ENCODE assay signal across 9 cellular contexts in the genomic region with DNA sequence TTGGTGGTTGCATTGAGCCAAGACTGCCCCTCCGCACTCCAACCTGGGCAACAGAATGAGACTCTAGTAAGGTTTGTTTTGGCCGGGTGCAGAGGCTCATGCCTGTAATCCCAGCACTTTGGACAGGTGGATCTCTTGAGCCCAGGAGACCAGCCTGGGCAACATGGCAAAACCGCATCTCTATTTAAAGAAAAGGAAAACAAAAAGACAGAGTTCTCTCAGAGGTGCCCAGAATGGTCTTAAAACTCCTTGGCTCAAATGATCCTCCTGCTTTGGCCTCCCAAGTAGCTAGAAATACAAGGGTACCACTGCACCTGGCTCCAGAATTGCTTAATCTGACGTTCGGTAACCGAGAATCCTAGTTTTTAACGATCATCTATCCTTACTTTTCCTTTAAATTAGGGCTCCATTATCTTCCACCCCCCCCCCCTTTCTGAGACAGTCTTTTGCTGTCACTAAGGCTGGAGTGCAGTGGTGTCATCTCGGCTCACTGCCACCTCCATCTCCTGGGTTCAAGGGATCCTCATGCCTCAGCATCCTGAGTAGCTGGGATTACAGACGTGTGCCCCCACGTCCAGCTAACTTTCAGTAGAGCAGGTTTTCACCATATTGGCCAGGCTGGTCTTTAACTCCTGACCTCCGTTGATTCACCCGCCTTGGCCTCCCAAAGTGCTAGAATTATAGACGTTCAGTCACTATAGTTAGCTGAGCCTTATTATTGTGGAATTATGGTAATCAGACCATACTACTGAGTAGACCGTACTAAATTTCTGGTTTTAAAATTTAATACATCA. TPM values are rescaled to one million over a fixed set of nuclear protein-coding genes. Genes with fewer than 3 reads are reported as not detected.
DNase-seq lines count a peak whose midpoint lies in the region; ATAC-seq, FAIRE-seq and TF ChIP-seq lines count a peak whose summit lies in the region.
"Had no signal": no experiment of that assay in that cellular context is flagged by ENCODE, and none has a peak within 500 bp of the region (broad histone marks: within the 10 kb centered on the region; RNA-seq: fewer than 3 reads in every experiment).

No MANE protein-coding gene starts in this region.

- DNase-seq in Calu3 (no peak), NB4 (ENCODE audit: low read depth) (no peak), neural progenitor cell (ENCODE audit: low spot score) (no peak), GM19239 (ENCODE audit: insufficient read length, low spot score) (no peak), NOMO-1 treated with dmso at 0.1 percent for 144 hours (lab: John Stamatoyannopoulos, UW; ENCODE audit: unreplicated experiment) (no peak), AML-193 (lab: John Stamatoyannopoulos, UW) (no peak)
- DNase-seq: NCI-H2171 treated with DMSO at 0.1 percent for 48 hours had no signal

- H3K4me1 Mint-ChIP-seq in Calu3 (ENCODE audit: low read depth, unreplicated experiment) = peaks cover 15% of the 10 kb centered on the region
- H3K4me1 Mint-ChIP-seq in dendritic cell treated with granulocyte-macrophage colony-stimulating factor and Interleukin-4, amounts not matched to agents 40 ng/mL and 50 ng/mL, for 4 days (ENCODE audit: low read depth) = peaks cover 25% of the 10 kb centered on the region
- H3K4me1 Mint-ChIP-seq in neural progenitor cell = peaks cover 22% of the 10 kb centered on the region

- TF ChIP-seq CTCF in Calu3 (IDR thresholded peaks at IDR 0.05; ENCODE audit: unreplicated experiment) (no peak), NB4 (IDR thresholded peaks at IDR 0.05; ENCODE audit: low read depth, low read length) (no peak), neural progenitor cell (IDR thresholded peaks at IDR 0.05) (no peak)

- H3K9me3 Mint-ChIP-seq in Calu3 (ENCODE audit: low read depth, unreplicated experiment) = no peaks in the 10 kb centered on the region
- H3K9me3 Mint-ChIP-seq in dendritic cell treated with granulocyte-macrophage colony-stimulating factor and Interleukin-4, amounts not matched to agents 40 ng/mL and 50 ng/mL, for 4 days = no peaks in the 10 kb centered on the region
- no peaks in the 10 kb centered on the region for H3K9me3 Mint-ChIP-seq in neural progenitor cell

- H3K4me3 ChIP-seq in NB4 (ENCODE audit: low read depth, low read length) (peak overlapping the region; percentile 100), neural progenitor cell (peak overlapping the region; percentile 91)

- H3K79me2 ChIP-seq in neural progenitor cell (ENCODE audit: low read depth) = peaks cover 67% of the 10 kb centered on the region

- no TSS peak for BruUV-seq in Calu3 (replicated peaks; lab: Mats Ljungman, UMichigan)

- CTCF ChIA-PET in Calu3 (lab: Charles Lee) = no interaction called here

- ATAC-seq in HG02759 (IDR thresholded peaks at IDR 0.05; ENCODE audit: unreplicated experiment) = no peak

- H3K4me2 ChIP-seq in neural progenitor cell = peak overlapping the region; percentile 100

- H4K20me1 ChIP-seq in neural progenitor cell (ENCODE audit: low read depth) = peaks cover 40% of the 10 kb centered on the region

- FAIRE-seq in GM19239 (lab: Jason Lieb, UNC) = no peak

- peaks cover 85% of the 10 kb centered on the region for H3K36me3 Mint-ChIP-seq in Calu3 (ENCODE audit: insufficient read depth, unreplicated experiment)
- H3K36me3 Mint-ChIP-seq in dendritic cell treated with granulocyte-macrophage colony-stimulating factor and Interleukin-4, amounts not matched to agents 40 ng/mL and 50 ng/mL, for 4 days (ENCODE audit: low read depth) = peaks cover 93% of the 10 kb centered on the region
- peaks cover 28% of the 10 kb centered on the region for H3K36me3 Mint-ChIP-seq in neural progenitor cell

- H3K4me1 ChIP-seq in neural progenitor cell = peaks cover 16% of the 10 kb centered on the region

- H3K36me3 ChIP-seq in neural progenitor cell = peaks cover 13% of the 10 kb centered on the region

- intact Hi-C loops in Calu3 (cut with micrococcal nuclease; ENCODE audit: unreplicated experiment) = no loop called here
- intact Hi-C loops in dendritic cell treated with granulocyte-macrophage colony-stimulating factor and Interleukin-4, amounts not matched to agents 40 ng/mL and 50 ng/mL, for 4 days (cut with micrococcal nuclease) = no loop called here

- no peak for TF ChIP-seq POLR2A in NB4 (IDR thresholded peaks at IDR 0.05; ENCODE audit: extremely low read depth, insufficient read length)

- H3K27ac ChIP-seq in neural progenitor cell = peak overlapping the region; percentile 50

- peak overlapping the region; percentile 92 for H3K9ac ChIP-seq in neural progenitor cell

- no peaks in the 10 kb centered on the region for H3K9me3 ChIP-seq in neural progenitor cell (ENCODE audit: low read depth)

- H3K4me3 Mint-ChIP-seq in Calu3 (ENCODE audit: low read depth, unreplicated experiment) (peak overlapping the region; percentile 93), neural progenitor cell (peak overlapping the region; percentile 38)
- no peak overlapping the region for H3K4me3 Mint-ChIP-seq in dendritic cell treated with granulocyte-macrophage colony-stimulating factor and Interleukin-4, amounts not matched to agents 40 ng/mL and 50 ng/mL, for 4 days

- no peaks in the 10 kb centered on the region for H3K27me3 ChIP-seq in neural progenitor cell

- H3K27ac Mint-ChIP-seq in Calu3 (ENCODE audit: unreplicated experiment) (peak overlapping the region; percentile 56), neural progenitor cell (no peak overlapping the region)
- peak overlapping the region; percentile 99 for H3K27ac Mint-ChIP-seq in dendritic cell treated with granulocyte-macrophage colony-stimulating factor and Interleukin-4, amounts not matched to agents 40 ng/mL and 50 ng/mL, for 4 days

- H2AFZ ChIP-seq in neural progenitor cell (replicated peaks) = no peak overlapping the region

- no peaks in the 10 kb centered on the region for H3K27me3 Mint-ChIP-seq in Calu3 (ENCODE audit: unreplicated experiment)
- no peaks in the 10 kb centered on the region for H3K27me3 Mint-ChIP-seq in dendritic cell treated with granulocyte-macrophage colony-stimulating factor and Interleukin-4, amounts not matched to agents 40 ng/mL and 50 ng/mL, for 4 days
- peaks cover 2% of the 10 kb centered on the region for H3K27me3 Mint-ChIP-seq in neural progenitor cell (ENCODE audit: insufficient read depth, low read depth)

- peaks cover 80% of the 10 kb centered on the region for H3F3A ChIP-seq in neural progenitor cell (ENCODE audit: low read depth)

RNA-seq across cellular contexts. Expression of gene RPS25, which starts 1.7 kb away (rescaled TPM):
- 471 and 510 TPM in 2 replicates for total RNA-seq in Calu3 (2022)
- 2,482 and 2,538 TPM in 2 replicates for total RNA-seq in neural progenitor cell (ENCODE audit: low replicate concordance)

RNA-seq across cellular contexts. Expression of gene TRAPPC4, which starts 2.2 kb away (rescaled TPM):
- total RNA-seq in Calu3 (2022) (42.0 and 43.9 TPM in 2 replicates), neural progenitor cell (ENCODE audit: low replicate concordance) (53.5 and 59.5 TPM in 2 replicates)

RNA-seq across cellular contexts. Expression of gene SLC37A4, which starts 14.3 kb away (rescaled TPM):
- total RNA-seq in Calu3 (2022) = 21.2 and 24.6 TPM in 2 replicates
- total RNA-seq in neural progenitor cell (ENCODE audit: low replicate concordance) = 55.2 and 89.0 TPM in 2 replicates

RNA-seq across cellular contexts. Expression of gene CENATAC, which starts 18.5 kb away (rescaled TPM):
- total RNA-seq in Calu3 (2022) = 43.0 and 46.9 TPM in 2 replicates
- total RNA-seq in neural progenitor cell (ENCODE audit: low replicate concordance) = 42.9 and 46.4 TPM in 2 replicates

RNA-seq across cellular contexts. Expression of gene HYOU1, which starts 40.6 kb away (rescaled TPM):
- total RNA-seq in Calu3 (2022) = 180 and 181 TPM in 2 replicates
- total RNA-seq in neural progenitor cell (ENCODE audit: low replicate concordance) = 129 and 203 TPM in 2 replicates
